8 cellular contexts compared by ENCODE assay signal in the genomic region with DNA sequence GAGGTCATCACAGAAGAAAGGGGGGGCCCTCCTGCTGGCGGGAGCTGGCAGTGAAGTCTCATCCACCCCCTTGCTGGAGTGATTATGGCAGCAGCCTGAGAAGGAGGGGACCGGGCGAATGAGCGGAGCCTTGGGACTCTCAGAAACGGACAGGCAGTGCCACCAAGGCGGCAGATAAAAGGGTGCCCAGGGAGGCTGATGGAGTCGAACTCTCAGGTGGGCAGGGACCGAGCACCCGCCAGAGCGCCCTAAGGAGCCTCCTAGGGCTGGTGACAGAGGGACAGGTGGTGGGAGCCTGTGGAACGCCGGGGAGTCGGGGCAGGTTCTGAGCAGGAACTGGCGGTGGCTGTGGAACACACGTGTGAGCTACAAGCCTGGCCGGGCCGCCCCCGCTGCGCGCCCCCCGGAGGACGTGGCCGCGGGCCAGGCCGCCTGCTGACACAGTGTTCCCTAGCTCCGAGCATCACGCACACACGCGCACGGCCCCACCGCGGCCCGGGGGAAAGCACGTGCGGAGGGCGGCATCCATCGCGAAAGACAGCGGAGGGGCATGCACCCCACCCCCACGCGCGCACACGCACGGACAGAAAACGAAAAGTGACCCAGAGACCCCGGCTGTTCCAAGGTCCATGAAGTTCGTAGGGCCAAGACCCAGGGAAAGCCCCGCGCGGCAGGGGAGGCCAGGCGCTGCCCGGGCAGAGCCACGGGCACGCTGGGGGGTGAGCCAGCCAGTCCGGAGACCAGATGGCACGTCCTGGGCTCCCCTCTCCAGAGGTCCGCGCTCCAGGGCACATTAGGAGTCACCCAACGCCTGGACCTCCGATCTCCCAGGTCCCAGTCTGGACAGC. TPM values are rescaled to one million over a fixed set of nuclear protein-coding genes. Genes with fewer than 3 reads are reported as not detected.
DNase-seq lines count a peak whose midpoint lies in the region; ATAC-seq and TF ChIP-seq lines count a peak whose summit lies in the region.

No MANE protein-coding gene starts in this region.

- TF ChIP-seq CTCF in C4-2B (conservative IDR thresholded peaks at IDR 0.05), result no peak

- peak overlapping the region; percentile 50 for H3K27ac ChIP-seq in C4-2B

- peak; percentile 65 for DNase-seq in astrocyte of the hippocampus (ENCODE audit: low read depth, low spot score)
- peak; percentile 46 for DNase-seq in iPS-NIHi7 (ENCODE audit: extremely low spot score)
- peak; percentile 14 to 30 (median 24) for DNase-seq in stimulated activated CD4-positive, alpha-beta T cell treated with anti-CD3 and anti-CD28 coated beads, Interleukin-12 subunit alpha, Interleukin-12 subunit beta, amount 100 ng/mL, for 48 hours (ENCODE audit: low read depth in 2 of 3, low spot score in 1 of 3)
- no peak for DNase-seq in NCI-H2196 treated with DMSO at 0.1 percent for 48 hours (lab: John Stamatoyannopoulos, UW; ENCODE audit: unreplicated experiment)

- peak; percentile 36 for ATAC-seq in GM18909 (IDR thresholded peaks at IDR 0.05; ENCODE audit: poor library complexity, unreplicated experiment)
- peak; percentile 30 for ATAC-seq in HG03196 (IDR thresholded peaks at IDR 0.05; ENCODE audit: unreplicated experiment)

TF ChIP-seq in PFSK-1, 5 proteins besides CTCF, POLR2A, EP300 and RAD21:
- TF ChIP-seq POLR2AphosphoS5 (IDR thresholded peaks at IDR 0.05; ENCODE audit: low read depth, low read length), result no peak
- TF ChIP-seq FOXP2 (optimal IDR thresholded peaks at IDR 0.05; ENCODE audit: borderline replicate concordance, extremely low read depth, extremely low read length, insufficient read depth), result peak; percentile 10
- TF ChIP-seq TAF1 (IDR thresholded peaks at IDR 0.05; ENCODE audit: borderline replicate concordance, insufficient read depth, low read length), result no peak

RNA-seq across cellular contexts. Expression of a gene that starts 1.0 kb away (rescaled TPM):
- 0.19 TPM for polyA plus RNA-seq in PFSK-1 (2012; ENCODE audit: insufficient read length, low read depth)

RNA-seq across cellular contexts. Expression of a gene that starts 38.8 kb away (rescaled TPM):
- 115 TPM for polyA plus RNA-seq in PFSK-1 (2012; ENCODE audit: insufficient read length, low read depth)

RNA-seq across cellular contexts. Expression of a gene that starts 38.9 kb away (rescaled TPM):
- 19.1 TPM for polyA plus RNA-seq in PFSK-1 (2012; ENCODE audit: insufficient read length, low read depth)

RNA-seq across cellular contexts. Expression of a gene that starts 53.1 kb away (rescaled TPM):
- not detected for polyA plus RNA-seq in PFSK-1 (2012; ENCODE audit: insufficient read length, low read depth)
